Comparison of ENCODE assay signal across 24 cellular contexts in the genomic region with DNA sequence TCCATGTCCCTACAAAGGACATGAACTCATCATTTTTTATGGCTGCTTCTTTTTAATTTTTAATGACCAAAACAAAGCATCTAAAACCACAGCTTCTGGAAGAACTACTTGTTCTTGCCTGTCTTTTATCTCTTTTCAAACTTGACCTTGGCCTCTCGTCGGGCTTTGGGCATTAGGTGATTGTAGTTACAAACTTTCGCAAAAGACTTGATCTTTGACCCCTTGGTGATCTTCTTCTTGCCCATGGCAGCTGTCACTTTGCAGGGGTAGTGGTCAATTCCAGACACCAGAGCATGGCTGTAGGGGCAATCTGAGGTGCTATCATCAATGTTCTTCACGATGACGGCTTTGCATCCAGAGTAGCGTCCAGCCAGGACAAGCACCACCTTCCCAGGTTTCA.
DNase-seq lines count a peak whose midpoint lies in the region; FAIRE-seq and TF ChIP-seq lines count a peak whose summit lies in the region.
"Had no signal": no experiment of that assay in that cellular context is flagged by ENCODE, and none has a peak within 500 bp of the region (broad histone marks: within the 10 kb centered on the region; RNA-seq: fewer than 3 reads in every experiment).

No MANE protein-coding gene starts in this region.

- POLR2A ChIA-PET in A673 (lab: Charles Lee; ENCODE audit: low non-redundant PET) = no interaction called here

- TF ChIP-seq RAD21 in liver (IDR thresholded peaks at IDR 0.05) = no peak

- no peaks in the 10 kb centered on the region for H3K79me2 ChIP-seq in GM23248 (ENCODE audit: insufficient read depth)

- H3K4me1 ChIP-seq in A673 (ENCODE audit: insufficient read depth, low read length, poor library complexity, severe bottlenecking) (peaks cover 53% of the 10 kb centered on the region), liver (ENCODE audit: control insufficient read depth in 4 of 4, insufficient read depth in 4 of 4, low read length in 3 of 4) (peaks cover 0 to 17% (median 5%) of the 10 kb centered on the region in 4 donors), GM23248 (ENCODE audit: insufficient read depth) (no peaks in the 10 kb centered on the region)
- H3K4me1 ChIP-seq: BE2C, Caco-2 had no signal

- H3K27me3 ChIP-seq in A673 (replicated peaks; ENCODE audit: insufficient read depth, low read depth, low read length, poor library complexity) = no peaks in the 10 kb centered on the region
- no peaks in the 10 kb centered on the region for H3K27me3 ChIP-seq in liver (ENCODE audit: control insufficient read depth in 4 of 4, insufficient read depth in 4 of 4, low read length in 3 of 4)
- H3K27me3 ChIP-seq in GM23248 (replicated peaks; ENCODE audit: insufficient read depth) = no peaks in the 10 kb centered on the region
- H3K27me3 ChIP-seq: BE2C, BLaER1 had no signal

- 72% methylated on average over 6 of the region's 6 CpGs for WGBS in liver
- WGBS in GM23248 (ENCODE audit: low coverage in 1 of 2, low lambda C conversion rate in 2 of 2, missing lambda C conversion rate in 2 of 2), 2 experiments = 89 to 91% methylated on average over 6 of the region's 6 CpGs

- H3K9me3 Mint-ChIP-seq in activated naive CD8-positive, alpha-beta T cell (ENCODE audit: low read depth) = no peaks in the 10 kb centered on the region
- H3K9me3 Mint-ChIP-seq in activated naive CD8-positive, alpha-beta T cell treated with anti-CD3 and anti-CD28 coated beads for 36 hours = peaks cover 3% of the 10 kb centered on the region
- H3K9me3 Mint-ChIP-seq: CD4-positive, alpha-beta memory T cell; CD4-positive, CD25-positive, alpha-beta regulatory T cell had no signal

- H2AFZ ChIP-seq in GM23248 = no peak overlapping the region

- in situ Hi-C loops in GM23248 (cut with MboI) = no loop called here

- H3K27ac ChIP-seq in A673 (ENCODE audit: low read depth, low read length, poor library complexity, severe bottlenecking) (peak overlapping the region; percentile 22), liver (ENCODE audit: low read depth in 1 of 2, low read length in 2 of 2) (peak overlapping the region in 1 of 2 donors; percentile 23), GM23248 (no peak overlapping the region)
- H3K27ac ChIP-seq: 22Rv1, A549, BLaER1 had no signal

- no peaks in the 10 kb centered on the region for H3K9me2 ChIP-seq in GM23248 (ENCODE audit: insufficient read depth)

- DNase-seq in activated naive CD8-positive, alpha-beta T cell treated with anti-CD3 and anti-CD28 coated beads for 36 hours = no peak
- DNase-seq in A673 (ENCODE audit: low spot score) (no peak), GM12891 (ENCODE audit: insufficient read length, low spot score) (no peak), GM23248 (no peak), frontal cortex (ENCODE audit: low spot score in 2 of 2) (no peak)
- DNase-seq: ACHN; BE2C; C1 segment of cervical spinal cord; Caco-2; Calu3; CD4-positive, alpha-beta memory T cell; CD4-positive, CD25-positive, alpha-beta regulatory T cell; DMS79 treated with DMSO at 0.1 percent for 48 hours; GF-D8 had no signal

- no peak overlapping the region for H3K4me3 Mint-ChIP-seq in activated naive CD8-positive, alpha-beta T cell
- H3K4me3 Mint-ChIP-seq in activated naive CD8-positive, alpha-beta T cell treated with anti-CD3 and anti-CD28 coated beads for 36 hours = no peak overlapping the region
- H3K4me3 Mint-ChIP-seq: CD14-positive monocyte had no signal

- H3K9me3 ChIP-seq in A673 (ENCODE audit: low read depth, low read length, poor library complexity, severe bottlenecking) = peaks cover 8% of the 10 kb centered on the region
- no peaks in the 10 kb centered on the region for H3K9me3 ChIP-seq in liver (ENCODE audit: control insufficient read depth in 4 of 4, low read length in 3 of 4)
- no peaks in the 10 kb centered on the region for H3K9me3 ChIP-seq in GM23248 (ENCODE audit: low read depth)
- H3K9me3 ChIP-seq: A549, BE2C, Caco-2 had no signal

- CTCF ChIA-PET in A673 (lab: Charles Lee) = no interaction called here

- no peaks in the 10 kb centered on the region for H3K36me3 Mint-ChIP-seq in activated naive CD8-positive, alpha-beta T cell
- H3K36me3 Mint-ChIP-seq in activated naive CD8-positive, alpha-beta T cell treated with anti-CD3 and anti-CD28 coated beads for 36 hours = peaks cover 20% of the 10 kb centered on the region

- H3K27me3 Mint-ChIP-seq in activated naive CD8-positive, alpha-beta T cell = no peaks in the 10 kb centered on the region
- H3K27me3 Mint-ChIP-seq in activated naive CD8-positive, alpha-beta T cell treated with anti-CD3 and anti-CD28 coated beads for 36 hours = no peaks in the 10 kb centered on the region
- H3K27me3 Mint-ChIP-seq: CD4-positive, alpha-beta memory T cell; CD4-positive, CD25-positive, alpha-beta regulatory T cell had no signal

- FAIRE-seq in GM12891 (lab: Jason Lieb, UNC) (peak; percentile 52), frontal cortex (lab: Jason Lieb, UNC) (no peak)
- FAIRE-seq: A549, D721Med, G401.6, GM12892, GM18507 had no signal

- no peak for TF ChIP-seq CTCF in A673 (conservative IDR thresholded peaks at IDR 0.05; ENCODE audit: low read depth, low read length)
- TF ChIP-seq CTCF in liver (IDR thresholded peaks at IDR 0.05; ENCODE audit: low read depth, low read length, missing input control) = no peak

- H3K4me3 ChIP-seq in A673 (ENCODE audit: low read depth, low read length, poor library complexity, severe bottlenecking) (no peak overlapping the region), liver (ENCODE audit: low read depth in 1 of 3, low read length in 3 of 3) (no peak overlapping the region), GM23248 (no peak overlapping the region)
- H3K4me3 ChIP-seq: A549, BLaER1 had no signal

- intact Hi-C loops in A673 (cut with micrococcal nuclease; ENCODE audit: unreplicated experiment) = no loop called here

- peaks cover 79% of the 10 kb centered on the region for H3K4me1 Mint-ChIP-seq in activated naive CD8-positive, alpha-beta T cell (ENCODE audit: low read depth)
- peaks cover 44% of the 10 kb centered on the region for H3K4me1 Mint-ChIP-seq in activated naive CD8-positive, alpha-beta T cell treated with anti-CD3 and anti-CD28 coated beads for 36 hours

- BruUV-seq in A673 (replicated peaks; lab: Mats Ljungman, UMichigan) = no TSS peak

- H3K27ac Mint-ChIP-seq in activated naive CD8-positive, alpha-beta T cell = peak overlapping the region; percentile 46
- H3K27ac Mint-ChIP-seq in activated naive CD8-positive, alpha-beta T cell treated with anti-CD3 and anti-CD28 coated beads for 36 hours = no peak overlapping the region
- H3K27ac Mint-ChIP-seq: CD14-positive monocyte had no signal

- no peak for TF ChIP-seq POLR2A in GM12891 (IDR thresholded peaks at IDR 0.05; ENCODE audit: low read depth, low read length)

- H3K36me3 ChIP-seq in A673 (ENCODE audit: insufficient read depth, low read length, poor library complexity, severe bottlenecking) (peaks cover 13% of the 10 kb centered on the region), liver (ENCODE audit: control insufficient read depth in 4 of 4, insufficient read depth in 3 of 4, low read depth in 1 of 4, low read length in 3 of 4) (no peaks in the 10 kb centered on the region), GM23248 (ENCODE audit: low read depth) (no peaks in the 10 kb centered on the region)
- H3K36me3 ChIP-seq: BE2C had no signal

- no peak overlapping the region for H3K4me2 ChIP-seq in GM23248 (ENCODE audit: unreplicated experiment)
- H3K4me2 ChIP-seq: A549, BLaER1 had no signal

- H4K20me1 ChIP-seq in GM23248 (ENCODE audit: insufficient read depth) = no peaks in the 10 kb centered on the region

- H3K9ac ChIP-seq in liver (ENCODE audit: low read depth in 1 of 2, low read length in 2 of 2) = no peak overlapping the region
- no peak overlapping the region for H3K9ac ChIP-seq in GM23248
- H3K9ac ChIP-seq: BLaER1 had no signal

- no peaks in the 10 kb centered on the region for H3F3A ChIP-seq in GM23248 (ENCODE audit: insufficient read depth)

TF ChIP-seq in GM12891, 5 proteins besides CTCF, POLR2A, EP300 and RAD21:
- TF ChIP-seq PAX5 (IDR thresholded peaks at IDR 0.05; ENCODE audit: insufficient read depth, low read length, severe bottlenecking) = no peak
- no peak for TF ChIP-seq POLR2AphosphoS5 (IDR thresholded peaks at IDR 0.05; ENCODE audit: low read depth, low read length)
- TF ChIP-seq TAF1 (IDR thresholded peaks at IDR 0.05; ENCODE audit: low read depth, low read length) = no peak
- no peak for TF ChIP-seq POU2F2 (IDR thresholded peaks at IDR 0.05; ENCODE audit: low read depth, low read length)
- no peak for TF ChIP-seq SPI1 (IDR thresholded peaks at IDR 0.05; ENCODE audit: low read depth, low read length)

TF ChIP-seq in liver, 16 proteins besides CTCF, POLR2A, EP300 and RAD21:
- TF ChIP-seq NR2F2 (IDR thresholded peaks at IDR 0.05) = peak; percentile 27
- peak in 1 of 2 donors; percentile 26 for TF ChIP-seq RXRA (IDR thresholded peaks at IDR 0.05)
- TF ChIP-seq HNF4A (conservative IDR thresholded peaks at IDR 0.05) = peak; percentile 16 to 26
- TF ChIP-seq, protein P1, sequence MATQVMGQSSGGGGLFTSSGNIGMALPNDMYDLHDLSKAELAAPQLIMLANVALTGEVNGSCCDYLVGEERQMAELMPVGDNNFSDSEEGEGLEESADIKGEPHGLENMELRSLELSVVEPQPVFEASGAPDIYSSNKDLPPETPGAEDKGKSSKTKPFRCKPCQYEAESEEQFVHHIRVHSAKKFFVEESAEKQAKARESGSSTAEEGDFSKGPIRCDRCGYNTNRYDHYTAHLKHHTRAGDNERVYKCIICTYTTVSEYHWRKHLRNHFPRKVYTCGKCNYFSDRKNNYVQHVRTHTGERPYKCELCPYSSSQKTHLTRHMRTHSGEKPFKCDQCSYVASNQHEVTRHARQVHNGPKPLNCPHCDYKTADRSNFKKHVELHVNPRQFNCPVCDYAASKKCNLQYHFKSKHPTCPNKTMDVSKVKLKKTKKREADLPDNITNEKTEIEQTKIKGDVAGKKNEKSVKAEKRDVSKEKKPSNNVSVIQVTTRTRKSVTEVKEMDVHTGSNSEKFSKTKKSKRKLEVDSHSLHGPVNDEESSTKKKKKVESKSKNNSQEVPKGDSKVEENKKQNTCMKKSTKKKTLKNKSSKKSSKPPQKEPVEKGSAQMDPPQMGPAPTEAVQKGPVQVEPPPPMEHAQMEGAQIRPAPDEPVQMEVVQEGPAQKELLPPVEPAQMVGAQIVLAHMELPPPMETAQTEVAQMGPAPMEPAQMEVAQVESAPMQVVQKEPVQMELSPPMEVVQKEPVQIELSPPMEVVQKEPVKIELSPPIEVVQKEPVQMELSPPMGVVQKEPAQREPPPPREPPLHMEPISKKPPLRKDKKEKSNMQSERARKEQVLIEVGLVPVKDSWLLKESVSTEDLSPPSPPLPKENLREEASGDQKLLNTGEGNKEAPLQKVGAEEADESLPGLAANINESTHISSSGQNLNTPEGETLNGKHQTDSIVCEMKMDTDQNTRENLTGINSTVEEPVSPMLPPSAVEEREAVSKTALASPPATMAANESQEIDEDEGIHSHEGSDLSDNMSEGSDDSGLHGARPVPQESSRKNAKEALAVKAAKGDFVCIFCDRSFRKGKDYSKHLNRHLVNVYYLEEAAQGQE (IDR thresholded peaks at IDR 0.05) = no peak
